Comparison of ENCODE assay signal across 8 cellular contexts in genomic region chr10:110644598-110645462, GRCh38. TPM values are rescaled to one million over a fixed set of nuclear protein-coding genes. Genes with fewer than 3 reads are reported as not detected.
A peak's percentile ranks its signal among the peaks of the same experiment; 100 is the strongest.
DNase-seq lines count a peak whose midpoint lies in the region; TF ChIP-seq lines count a peak whose summit lies in the region.

No MANE protein-coding gene starts in this region.

- H3K4me1 ChIP-seq in BLaER1 treated with 17β-estradiol and CSF1 and Interleukin-3, amounts not matched to agents 10 nM and 100 nM = peaks cover 17 to 24% (median 22%) of the 10 kb centered on the region in 10 experiments
- peaks cover 41% of the 10 kb centered on the region for H3K4me1 ChIP-seq in neuron (ENCODE audit: insufficient read depth, low read length)

- H3K9me3 ChIP-seq in BLaER1 treated with 17β-estradiol and CSF1 and Interleukin-3, amounts not matched to agents 10 nM and 100 nM (replicated peaks in 1 of 11) = peaks cover 0 to 3% (median 0%) of the 10 kb centered on the region in 11 experiments; a peak in 1 of 22 replicates
- H3K9me3 ChIP-seq in MG63 (no peaks in the 10 kb centered on the region), neuron (ENCODE audit: low read length) (peaks cover 4% of the 10 kb centered on the region)

- no peak overlapping the region for H3K27ac ChIP-seq in BLaER1 treated with 17β-estradiol and CSF1 and Interleukin-3, amounts not matched to agents 10 nM and 100 nM

- H3K4me3 Mint-ChIP-seq in chondrocyte (ENCODE audit: unreplicated experiment) = peak overlapping the region; percentile 78

- no peak for TF ChIP-seq CTCF in chondrocyte (IDR thresholded peaks at IDR 0.05)

- H3K4me1 Mint-ChIP-seq in chondrocyte (ENCODE audit: low read depth) = peaks cover 40% of the 10 kb centered on the region

- H3K9ac ChIP-seq in BLaER1 treated with 17β-estradiol and CSF1 and Interleukin-3, amounts not matched to agents 10 nM and 100 nM = peak overlapping the region in 3 of 11 experiments; percentile 48 to 60 (median 58); a peak in 5 of 22 replicates

- peaks cover 20% of the 10 kb centered on the region for H3K27me3 Mint-ChIP-seq in chondrocyte (ENCODE audit: low read depth)

- H2AFZ ChIP-seq in neuron (ENCODE audit: low read depth, low read length) = peak overlapping the region; percentile 90

- peak overlapping the region; percentile 98 to 100 (median 99) for H3K4me2 ChIP-seq in BLaER1 treated with 17β-estradiol and CSF1 and Interleukin-3, amounts not matched to agents 10 nM and 100 nM

- DNase-seq in MG63 (no peak), chondrocyte (ENCODE audit: low spot score) (no peak), amniotic stem cell (lab: John Stamatoyannopoulos, UW) (no peak), T1000 (lab: John Stamatoyannopoulos, UW) (no peak), NCI-H1417 treated with DMSO at 0.1 percent for 48 hours (lab: John Stamatoyannopoulos, UW) (no peak), NCI-H774 (lab: John Stamatoyannopoulos, UW) (no peak)

- H3K36me3 Mint-ChIP-seq in chondrocyte (ENCODE audit: low read depth) = no peaks in the 10 kb centered on the region

- H3K9me3 Mint-ChIP-seq in chondrocyte (ENCODE audit: low read depth) = no peaks in the 10 kb centered on the region

- no peaks in the 10 kb centered on the region for H3K36me3 ChIP-seq in BLaER1 treated with 17β-estradiol and CSF1 and Interleukin-3, amounts not matched to agents 10 nM and 100 nM
- H3K36me3 ChIP-seq in MG63 (no peaks in the 10 kb centered on the region), neuron (ENCODE audit: insufficient read depth, low read length) (no peaks in the 10 kb centered on the region)

- H3K4me3 ChIP-seq in BLaER1 treated with 17β-estradiol and CSF1 and Interleukin-3, amounts not matched to agents 10 nM and 100 nM = peak overlapping the region; percentile 59 to 78 (median 68)
- peak overlapping the region; percentile 46; the same call in 1 of the 2 replicates for H3K4me3 ChIP-seq in MG63
- H3K4me3 ChIP-seq in neuron (ENCODE audit: low read length) = peak overlapping the region; percentile 61

- H3K27me3 ChIP-seq in BLaER1 treated with 17β-estradiol and CSF1 and Interleukin-3, amounts not matched to agents 10 nM and 100 nM = peaks cover 66 to 85% (median 71%) of the 10 kb centered on the region in 11 experiments
- H3K27me3 ChIP-seq in MG63 (peaks cover 42% of the 10 kb centered on the region), neuron (ENCODE audit: insufficient read depth, low read length) (peaks cover 53% of the 10 kb centered on the region)

- H4K20me1 ChIP-seq in BLaER1 treated with 17β-estradiol and CSF1 and Interleukin-3, amounts not matched to agents 10 nM and 100 nM = peaks cover 0 to 29% (median 18%) of the 10 kb centered on the region in 11 experiments; a peak in 14 of 22 replicates

- H3K27ac Mint-ChIP-seq in chondrocyte (ENCODE audit: unreplicated experiment) = peak overlapping the region; percentile 2

RNA-seq across cellular contexts. Expression of gene RBM20, which starts 0.7 kb away (rescaled TPM):
- not detected in 2 replicates for total RNA-seq in MG63 (2014; rRNA removed; shearing (Covaris generic); ENCODE audit: low replicate concordance)
- 1.4 to 3.8 TPM (median 3.6 TPM) in 3 replicates for total RNA-seq in chondrocyte
